Comparison of ENCODE assay signal across 1 cellular context in the genomic region with DNA sequence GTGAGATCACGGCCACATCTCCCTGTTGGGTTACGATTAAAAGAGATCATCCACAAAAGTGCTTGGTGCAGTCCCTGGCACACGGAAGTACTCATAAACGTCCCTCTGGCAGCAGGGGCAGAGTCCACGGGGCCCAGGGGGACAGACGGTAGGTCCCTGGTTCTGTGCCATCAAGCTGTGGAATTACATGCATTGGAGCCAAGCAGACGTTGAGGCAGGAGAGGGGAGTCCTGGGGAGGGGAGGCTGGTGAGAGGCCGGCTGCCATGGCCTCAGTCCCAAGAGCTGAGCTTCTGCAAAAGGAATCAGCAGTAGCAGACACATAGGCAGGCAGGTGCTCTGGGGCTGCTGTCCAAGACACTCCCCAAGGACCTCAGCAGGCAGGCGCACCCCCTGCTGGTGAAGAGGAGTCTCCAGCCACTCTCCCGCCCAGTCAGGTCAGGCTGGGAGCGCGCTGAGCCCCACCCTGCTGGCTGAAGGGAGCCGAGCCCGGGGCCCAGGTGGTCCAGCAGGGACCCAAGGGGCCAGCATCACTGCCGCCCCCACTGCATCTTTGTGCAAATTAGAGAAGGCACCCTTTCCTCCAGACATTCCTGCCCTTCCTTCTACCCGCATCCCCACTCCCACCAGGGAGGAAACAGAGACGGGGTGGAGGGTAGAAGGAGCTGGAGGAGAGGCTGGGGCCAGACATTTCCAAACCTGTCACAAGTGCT.
TF ChIP-seq lines count a peak whose summit lies in the region.

No MANE protein-coding gene starts in this region.

TF ChIP-seq in HepG2, 621 proteins besides CTCF, POLR2A, EP300 and RAD21 (continued from another document and continues in another):
- TF ChIP-seq, protein P1, sequence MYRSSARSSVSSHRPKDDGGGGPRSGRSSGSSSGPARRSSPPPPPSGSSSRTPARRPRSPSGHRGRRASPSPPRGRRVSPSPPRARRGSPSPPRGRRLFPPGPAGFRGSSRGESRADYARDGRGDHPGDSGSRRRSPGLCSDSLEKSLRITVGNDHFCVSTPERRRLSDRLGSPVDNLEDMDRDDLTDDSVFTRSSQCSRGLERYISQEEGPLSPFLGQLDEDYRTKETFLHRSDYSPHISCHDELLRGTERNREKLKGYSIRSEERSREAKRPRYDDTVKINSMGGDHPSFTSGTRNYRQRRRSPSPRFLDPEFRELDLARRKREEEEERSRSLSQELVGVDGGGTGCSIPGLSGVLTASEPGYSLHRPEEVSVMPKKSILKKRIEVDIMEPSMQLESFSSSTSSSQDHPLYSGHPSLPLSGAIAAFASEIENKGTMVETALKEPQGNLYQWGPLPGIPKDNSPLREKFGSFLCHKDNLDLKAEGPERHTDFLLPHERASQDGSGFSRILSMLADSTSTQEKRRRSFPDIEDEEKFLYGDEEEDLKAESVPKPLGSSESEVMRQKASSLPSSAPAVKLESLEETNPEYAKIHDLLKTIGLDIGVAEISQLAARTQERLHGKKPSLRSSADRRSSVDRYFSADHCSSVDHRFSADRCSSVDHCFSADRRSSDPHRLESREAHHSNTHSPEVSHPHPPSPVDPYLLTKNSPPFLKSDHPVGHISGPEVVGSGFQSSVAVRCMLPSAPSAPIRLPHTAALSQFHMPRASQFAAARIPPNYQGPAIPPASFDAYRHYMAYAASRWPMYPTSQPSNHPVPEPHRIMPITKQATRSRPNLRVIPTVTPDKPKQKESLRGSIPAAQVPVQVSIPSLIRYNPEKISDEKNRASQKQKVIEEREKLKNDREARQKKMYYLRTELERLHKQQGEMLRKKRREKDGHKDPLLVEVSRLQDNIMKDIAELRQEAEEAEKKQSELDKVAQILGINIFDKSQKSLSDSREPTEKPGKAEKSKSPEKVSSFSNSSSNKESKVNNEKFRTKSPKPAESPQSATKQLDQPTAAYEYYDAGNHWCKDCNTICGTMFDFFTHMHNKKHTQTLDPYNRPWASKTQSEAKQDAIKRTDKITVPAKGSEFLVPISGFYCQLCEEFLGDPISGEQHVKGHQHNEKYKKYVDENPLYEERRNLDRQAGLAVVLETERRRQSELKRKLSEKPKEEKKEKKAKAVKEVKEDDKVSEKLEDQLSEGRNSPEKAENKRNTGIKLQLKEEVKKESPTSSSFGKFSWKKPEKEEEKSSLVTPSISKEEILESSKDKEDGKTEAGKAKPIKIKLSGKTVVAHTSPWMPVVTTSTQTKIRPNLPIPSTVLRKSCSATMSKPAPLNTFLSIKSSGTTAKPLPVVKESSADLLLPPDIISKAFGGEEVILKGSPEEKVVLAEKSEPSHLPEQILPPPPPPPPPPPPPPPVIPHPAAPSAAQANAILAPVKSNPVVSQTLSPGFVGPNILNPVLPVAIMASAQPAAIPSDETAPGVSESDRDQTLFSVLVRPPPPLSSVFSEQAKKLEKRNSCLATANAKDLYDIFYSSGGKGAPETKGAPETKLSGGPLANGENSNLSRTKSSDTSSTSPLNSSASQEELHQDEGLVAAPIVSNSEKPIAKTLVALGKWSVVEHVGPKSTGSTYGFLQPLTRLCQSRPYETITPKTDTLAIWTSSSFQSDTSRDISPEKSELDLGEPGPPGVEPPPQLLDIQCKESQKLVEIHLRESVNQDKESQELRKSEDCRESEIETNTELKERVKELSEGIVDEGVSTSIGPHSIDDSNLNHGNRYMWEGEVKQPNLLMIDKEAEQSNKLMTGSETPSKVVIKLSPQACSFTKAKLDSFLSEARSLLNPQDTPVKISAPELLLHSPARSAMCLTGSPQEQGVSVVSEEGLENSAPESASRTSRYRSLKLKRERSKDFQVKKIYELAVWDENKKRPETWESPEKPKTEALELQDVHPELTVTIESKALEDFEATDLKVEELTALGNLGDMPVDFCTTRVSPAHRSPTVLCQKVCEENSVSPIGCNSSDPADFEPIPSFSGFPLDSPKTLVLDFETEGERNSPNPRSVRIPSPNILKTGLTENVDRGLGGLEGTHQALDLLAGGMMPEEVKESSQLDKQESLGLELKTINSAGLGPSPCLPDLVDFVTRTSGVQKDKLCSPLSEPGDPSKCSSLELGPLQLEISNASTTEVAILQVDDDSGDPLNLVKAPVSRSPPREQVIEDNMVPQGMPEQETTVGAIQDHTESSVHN (CRISPR knock-in tag; IDR thresholded peaks at IDR 0.05) = 0 out of 2 replicates have a peak, but pooled peaks have one; percentile 29
- peak; percentile 71 for TF ChIP-seq HOXA5 (CRISPR knock-in tag; IDR thresholded peaks at IDR 0.05)
- TF ChIP-seq, protein P2, sequence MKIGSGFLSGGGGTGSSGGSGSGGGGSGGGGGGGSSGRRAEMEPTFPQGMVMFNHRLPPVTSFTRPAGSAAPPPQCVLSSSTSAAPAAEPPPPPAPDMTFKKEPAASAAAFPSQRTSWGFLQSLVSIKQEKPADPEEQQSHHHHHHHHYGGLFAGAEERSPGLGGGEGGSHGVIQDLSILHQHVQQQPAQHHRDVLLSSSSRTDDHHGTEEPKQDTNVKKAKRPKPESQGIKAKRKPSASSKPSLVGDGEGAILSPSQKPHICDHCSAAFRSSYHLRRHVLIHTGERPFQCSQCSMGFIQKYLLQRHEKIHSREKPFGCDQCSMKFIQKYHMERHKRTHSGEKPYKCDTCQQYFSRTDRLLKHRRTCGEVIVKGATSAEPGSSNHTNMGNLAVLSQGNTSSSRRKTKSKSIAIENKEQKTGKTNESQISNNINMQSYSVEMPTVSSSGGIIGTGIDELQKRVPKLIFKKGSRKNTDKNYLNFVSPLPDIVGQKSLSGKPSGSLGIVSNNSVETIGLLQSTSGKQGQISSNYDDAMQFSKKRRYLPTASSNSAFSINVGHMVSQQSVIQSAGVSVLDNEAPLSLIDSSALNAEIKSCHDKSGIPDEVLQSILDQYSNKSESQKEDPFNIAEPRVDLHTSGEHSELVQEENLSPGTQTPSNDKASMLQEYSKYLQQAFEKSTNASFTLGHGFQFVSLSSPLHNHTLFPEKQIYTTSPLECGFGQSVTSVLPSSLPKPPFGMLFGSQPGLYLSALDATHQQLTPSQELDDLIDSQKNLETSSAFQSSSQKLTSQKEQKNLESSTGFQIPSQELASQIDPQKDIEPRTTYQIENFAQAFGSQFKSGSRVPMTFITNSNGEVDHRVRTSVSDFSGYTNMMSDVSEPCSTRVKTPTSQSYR (CRISPR knock-in tag; IDR thresholded peaks at IDR 0.05; ENCODE audit: borderline replicate concordance) = 0 out of 2 replicates have a peak, but pooled peaks have one; percentile 17
- TF ChIP-seq ZNF337 (CRISPR knock-in tag; IDR thresholded peaks at IDR 0.05; ENCODE audit: borderline replicate concordance, low read depth) = no peak
- TF ChIP-seq, protein P3, sequence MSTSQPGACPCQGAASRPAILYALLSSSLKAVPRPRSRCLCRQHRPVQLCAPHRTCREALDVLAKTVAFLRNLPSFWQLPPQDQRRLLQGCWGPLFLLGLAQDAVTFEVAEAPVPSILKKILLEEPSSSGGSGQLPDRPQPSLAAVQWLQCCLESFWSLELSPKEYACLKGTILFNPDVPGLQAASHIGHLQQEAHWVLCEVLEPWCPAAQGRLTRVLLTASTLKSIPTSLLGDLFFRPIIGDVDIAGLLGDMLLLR (CRISPR knock-in tag; IDR thresholded peaks at IDR 0.05) = peak; percentile 71; the same call in 1 of the 2 replicates
- TF ChIP-seq ZNF782 (CRISPR knock-in tag; IDR thresholded peaks at IDR 0.05; ENCODE audit: borderline replicate concordance) = peak; percentile 77; the same call in 1 of the 2 replicates
- no peak for TF ChIP-seq ARNT (IDR thresholded peaks at IDR 0.05)
- TF ChIP-seq MED8 (CRISPR knock-in tag; IDR thresholded peaks at IDR 0.05; ENCODE audit: insufficient replicate concordance) = no peak
- no peak for TF ChIP-seq PAWR (CRISPR knock-in tag; IDR thresholded peaks at IDR 0.05; ENCODE audit: borderline replicate concordance)
- peak; percentile 12; the same call in 1 of the 2 replicates for TF ChIP-seq TBX2 (CRISPR knock-in tag; IDR thresholded peaks at IDR 0.05; ENCODE audit: borderline replicate concordance)
- TF ChIP-seq HNRNPLL (IDR thresholded peaks at IDR 0.05; ENCODE audit: low read depth, low read length, poor library complexity, severe bottlenecking) = peak; percentile 26
- TF ChIP-seq, protein P4, sequence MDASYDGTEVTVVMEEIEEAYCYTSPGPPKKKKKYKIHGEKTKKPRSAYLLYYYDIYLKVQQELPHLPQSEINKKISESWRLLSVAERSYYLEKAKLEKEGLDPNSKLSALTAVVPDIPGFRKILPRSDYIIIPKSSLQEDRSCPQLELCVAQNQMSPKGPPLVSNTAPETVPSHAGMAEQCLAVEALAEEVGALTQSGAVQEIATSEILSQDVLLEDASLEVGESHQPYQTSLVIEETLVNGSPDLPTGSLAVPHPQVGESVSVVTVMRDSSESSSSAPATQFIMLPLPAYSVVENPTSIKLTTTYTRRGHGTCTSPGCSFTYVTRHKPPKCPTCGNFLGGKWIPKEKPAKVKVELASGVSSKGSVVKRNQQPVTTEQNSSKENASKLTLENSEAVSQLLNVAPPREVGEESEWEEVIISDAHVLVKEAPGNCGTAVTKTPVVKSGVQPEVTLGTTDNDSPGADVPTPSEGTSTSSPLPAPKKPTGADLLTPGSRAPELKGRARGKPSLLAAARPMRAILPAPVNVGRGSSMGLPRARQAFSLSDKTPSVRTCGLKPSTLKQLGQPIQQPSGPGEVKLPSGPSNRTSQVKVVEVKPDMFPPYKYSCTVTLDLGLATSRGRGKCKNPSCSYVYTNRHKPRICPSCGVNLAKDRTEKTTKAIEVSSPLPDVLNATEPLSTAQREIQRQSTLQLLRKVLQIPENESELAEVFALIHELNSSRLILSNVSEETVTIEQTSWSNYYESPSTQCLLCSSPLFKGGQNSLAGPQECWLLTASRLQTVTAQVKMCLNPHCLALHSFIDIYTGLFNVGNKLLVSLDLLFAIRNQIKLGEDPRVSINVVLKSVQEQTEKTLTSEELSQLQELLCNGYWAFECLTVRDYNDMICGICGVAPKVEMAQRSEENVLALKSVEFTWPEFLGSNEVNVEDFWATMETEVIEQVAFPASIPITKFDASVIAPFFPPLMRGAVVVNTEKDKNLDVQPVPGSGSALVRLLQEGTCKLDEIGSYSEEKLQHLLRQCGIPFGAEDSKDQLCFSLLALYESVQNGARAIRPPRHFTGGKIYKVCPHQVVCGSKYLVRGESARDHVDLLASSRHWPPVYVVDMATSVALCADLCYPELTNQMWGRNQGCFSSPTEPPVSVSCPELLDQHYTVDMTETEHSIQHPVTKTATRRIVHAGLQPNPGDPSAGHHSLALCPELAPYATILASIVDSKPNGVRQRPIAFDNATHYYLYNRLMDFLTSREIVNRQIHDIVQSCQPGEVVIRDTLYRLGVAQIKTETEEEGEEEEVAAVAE (CRISPR knock-in tag; IDR thresholded peaks at IDR 0.05; ENCODE audit: borderline replicate concordance) = no peak
- TF ChIP-seq, protein P5, sequence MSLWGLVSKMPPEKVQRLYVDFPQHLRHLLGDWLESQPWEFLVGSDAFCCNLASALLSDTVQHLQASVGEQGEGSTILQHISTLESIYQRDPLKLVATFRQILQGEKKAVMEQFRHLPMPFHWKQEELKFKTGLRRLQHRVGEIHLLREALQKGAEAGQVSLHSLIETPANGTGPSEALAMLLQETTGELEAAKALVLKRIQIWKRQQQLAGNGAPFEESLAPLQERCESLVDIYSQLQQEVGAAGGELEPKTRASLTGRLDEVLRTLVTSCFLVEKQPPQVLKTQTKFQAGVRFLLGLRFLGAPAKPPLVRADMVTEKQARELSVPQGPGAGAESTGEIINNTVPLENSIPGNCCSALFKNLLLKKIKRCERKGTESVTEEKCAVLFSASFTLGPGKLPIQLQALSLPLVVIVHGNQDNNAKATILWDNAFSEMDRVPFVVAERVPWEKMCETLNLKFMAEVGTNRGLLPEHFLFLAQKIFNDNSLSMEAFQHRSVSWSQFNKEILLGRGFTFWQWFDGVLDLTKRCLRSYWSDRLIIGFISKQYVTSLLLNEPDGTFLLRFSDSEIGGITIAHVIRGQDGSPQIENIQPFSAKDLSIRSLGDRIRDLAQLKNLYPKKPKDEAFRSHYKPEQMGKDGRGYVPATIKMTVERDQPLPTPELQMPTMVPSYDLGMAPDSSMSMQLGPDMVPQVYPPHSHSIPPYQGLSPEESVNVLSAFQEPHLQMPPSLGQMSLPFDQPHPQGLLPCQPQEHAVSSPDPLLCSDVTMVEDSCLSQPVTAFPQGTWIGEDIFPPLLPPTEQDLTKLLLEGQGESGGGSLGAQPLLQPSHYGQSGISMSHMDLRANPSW (CRISPR knock-in tag; IDR thresholded peaks at IDR 0.05; ENCODE audit: borderline replicate concordance) = peak; percentile 80; the same call in 1 of the 2 replicates
- no peak for TF ChIP-seq NFYC (CRISPR knock-in tag; IDR thresholded peaks at IDR 0.05)
- TF ChIP-seq ZNF556 (CRISPR knock-in tag; IDR thresholded peaks at IDR 0.05; ENCODE audit: borderline replicate concordance) = no peak
- peak; percentile 94 for TF ChIP-seq NCOR1 (IDR thresholded peaks at IDR 0.05; ENCODE audit: borderline replicate concordance, low read length)
- no peak for TF ChIP-seq XBP1 (CRISPR knock-in tag; IDR thresholded peaks at IDR 0.05)
- TF ChIP-seq, protein P6, sequence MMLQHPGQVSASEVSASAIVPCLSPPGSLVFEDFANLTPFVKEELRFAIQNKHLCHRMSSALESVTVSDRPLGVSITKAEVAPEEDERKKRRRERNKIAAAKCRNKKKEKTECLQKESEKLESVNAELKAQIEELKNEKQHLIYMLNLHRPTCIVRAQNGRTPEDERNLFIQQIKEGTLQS (CRISPR knock-in tag; IDR thresholded peaks at IDR 0.05) = no peak
- TF ChIP-seq, protein P7, sequence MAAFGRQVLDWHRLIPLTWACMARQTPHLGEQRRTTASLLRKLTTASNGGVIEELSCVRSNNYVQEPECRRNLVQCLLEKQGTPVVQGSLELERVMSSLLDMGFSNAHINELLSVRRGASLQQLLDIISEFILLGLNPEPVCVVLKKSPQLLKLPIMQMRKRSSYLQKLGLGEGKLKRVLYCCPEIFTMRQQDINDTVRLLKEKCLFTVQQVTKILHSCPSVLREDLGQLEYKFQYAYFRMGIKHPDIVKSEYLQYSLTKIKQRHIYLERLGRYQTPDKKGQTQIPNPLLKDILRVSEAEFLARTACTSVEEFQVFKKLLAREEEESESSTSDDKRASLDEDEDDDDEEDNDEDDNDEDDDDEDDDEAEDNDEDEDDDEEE (CRISPR knock-in tag; IDR thresholded peaks at IDR 0.05) = no peak
- peak; percentile 89 for TF ChIP-seq ZMYM2 (CRISPR knock-in tag; IDR thresholded peaks at IDR 0.05)
- peak; percentile 63; the same call in 1 of the 2 replicates for TF ChIP-seq KDM2A (CRISPR knock-in tag; IDR thresholded peaks at IDR 0.05; ENCODE audit: borderline replicate concordance, low read depth)
- TF ChIP-seq ZNF563 (CRISPR knock-in tag; IDR thresholded peaks at IDR 0.05) = peak; percentile 41; the same call in 1 of the 2 replicates
- TF ChIP-seq ASH2L (IDR thresholded peaks at IDR 0.05; ENCODE audit: insufficient read length, low read depth, low read length) = peak; percentile 98
- TF ChIP-seq ZNF431 (CRISPR knock-in tag; IDR thresholded peaks at IDR 0.05; ENCODE audit: borderline replicate concordance, low read depth) = no peak
- TF ChIP-seq ZNF24 (IDR thresholded peaks at IDR 0.05) = no peak
- TF ChIP-seq, protein P8, sequence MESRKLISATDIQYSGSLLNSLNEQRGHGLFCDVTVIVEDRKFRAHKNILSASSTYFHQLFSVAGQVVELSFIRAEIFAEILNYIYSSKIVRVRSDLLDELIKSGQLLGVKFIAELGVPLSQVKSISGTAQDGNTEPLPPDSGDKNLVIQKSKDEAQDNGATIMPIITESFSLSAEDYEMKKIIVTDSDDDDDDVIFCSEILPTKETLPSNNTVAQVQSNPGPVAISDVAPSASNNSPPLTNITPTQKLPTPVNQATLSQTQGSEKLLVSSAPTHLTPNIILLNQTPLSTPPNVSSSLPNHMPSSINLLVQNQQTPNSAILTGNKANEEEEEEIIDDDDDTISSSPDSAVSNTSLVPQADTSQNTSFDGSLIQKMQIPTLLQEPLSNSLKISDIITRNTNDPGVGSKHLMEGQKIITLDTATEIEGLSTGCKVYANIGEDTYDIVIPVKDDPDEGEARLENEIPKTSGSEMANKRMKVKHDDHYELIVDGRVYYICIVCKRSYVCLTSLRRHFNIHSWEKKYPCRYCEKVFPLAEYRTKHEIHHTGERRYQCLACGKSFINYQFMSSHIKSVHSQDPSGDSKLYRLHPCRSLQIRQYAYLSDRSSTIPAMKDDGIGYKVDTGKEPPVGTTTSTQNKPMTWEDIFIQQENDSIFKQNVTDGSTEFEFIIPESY (CRISPR knock-in tag; IDR thresholded peaks at IDR 0.05) = peak; percentile 47; the same call in 1 of the 2 replicates
